Comparison of ENCODE assay signal across 8 cellular contexts in the genomic region with DNA sequence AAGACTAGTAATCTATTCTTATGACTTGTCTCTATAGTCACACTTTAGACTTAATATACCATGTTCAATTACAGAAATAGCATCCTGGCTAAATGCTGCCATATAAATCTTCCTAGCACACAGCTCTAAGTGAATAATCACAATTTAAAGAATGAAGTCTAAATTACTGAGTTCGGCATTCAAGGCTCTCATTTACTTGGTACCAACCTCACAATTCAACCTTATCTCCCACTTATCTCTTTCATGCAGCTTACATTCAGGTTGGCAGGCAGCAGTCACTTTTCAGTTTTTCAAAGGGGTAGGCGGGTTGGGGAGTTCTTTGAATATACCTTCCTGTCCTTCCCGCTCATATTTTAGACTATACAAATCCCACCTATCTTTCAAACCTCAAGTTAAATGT. TPM values are rescaled to one million over a fixed set of nuclear protein-coding genes. Genes with fewer than 3 reads are reported as not detected.
DNase-seq lines count a peak whose midpoint lies in the region; ATAC-seq, FAIRE-seq and TF ChIP-seq lines count a peak whose summit lies in the region.

No MANE protein-coding gene starts in this region.

- H3K4me3 ChIP-seq in A549: peak overlapping the region; percentile 80
- peak overlapping the region; percentile 96 for H3K4me3 ChIP-seq in HUES48 (ENCODE audit: low read depth, low read length)
- H3K4me3 ChIP-seq in brain microvascular endothelial cell (ENCODE audit: low read depth, low read length): peak overlapping the region; percentile 94
- H3K4me3 ChIP-seq in mononuclear cell (ENCODE audit: low read length): peak overlapping the region; percentile 73

- POLR2A ChIA-PET in A549 (lab: Yijun Ruan, JAX): no interaction called here

- H3K27ac ChIP-seq in A549 (peak overlapping the region in 1 of 2 experiments; percentile 99; a peak in 1 of 6 replicates), HUES48 (ENCODE audit: low read depth, low read length) (no peak overlapping the region), brain microvascular endothelial cell (no peak overlapping the region)

- H3K9ac ChIP-seq in HUES48 (ENCODE audit: low read depth, low read length): no peak overlapping the region

- TF ChIP-seq CTCF in A549 (IDR thresholded peaks at IDR 0.05) (no peak), brain microvascular endothelial cell (IDR thresholded peaks at IDR 0.05; ENCODE audit: low read depth, low read length, missing control alignments) (no peak)

- H3K4me1 ChIP-seq in A549 (peaks cover 16% of the 10 kb centered on the region; the same call in 2 of the 3 replicates), HUES48 (ENCODE audit: control insufficient read depth, insufficient read depth, low read length) (peaks cover 6% of the 10 kb centered on the region), mononuclear cell (ENCODE audit: insufficient read depth, low read length) (peaks cover 19% of the 10 kb centered on the region)

- no peak for TF ChIP-seq EP300 in A549 (IDR thresholded peaks at IDR 0.05)

- TF ChIP-seq POLR2A in A549 (IDR thresholded peaks at IDR 0.05; ENCODE audit: low read length): no peak

- CTCF ChIA-PET in A549 (lab: Yijun Ruan, JAX): interaction anchor here (0.6 to 2.4 kb wide), 2 partner anchors 9 to 1653 kb away, joined by 3 to 13 read pairs; no protein-coding TSS in a partner anchor

- H3K27me3 ChIP-seq in HUES48 (ENCODE audit: control insufficient read depth, insufficient read depth, low read length) (no peaks in the 10 kb centered on the region), brain microvascular endothelial cell (replicated peaks) (no peaks in the 10 kb centered on the region), mononuclear cell (ENCODE audit: insufficient read depth, low read length) (peaks cover 11% of the 10 kb centered on the region)

- H3K36me3 ChIP-seq in HUES48 (ENCODE audit: control insufficient read depth, insufficient read depth, low read length) (peaks cover 52% of the 10 kb centered on the region), brain microvascular endothelial cell (replicated peaks) (peaks cover 22% of the 10 kb centered on the region)

- no peak for FAIRE-seq in A549 (lab: Jason Lieb, UNC)

- in situ Hi-C loops in brain microvascular endothelial cell (cut with HindIII; ENCODE audit: low pct_ligation_motif_present, low sequenced_read_pairs): no loop called here

- H3K9me3 ChIP-seq in A549: no peaks in the 10 kb centered on the region
- H3K9me3 ChIP-seq in HUES48 (ENCODE audit: control insufficient read depth, insufficient read depth, low read length): no peaks in the 10 kb centered on the region
- no peaks in the 10 kb centered on the region for H3K9me3 ChIP-seq in mononuclear cell (ENCODE audit: low read depth, low read length)

- no peak for TF ChIP-seq RAD21 in A549 (conservative IDR thresholded peaks at IDR 0.05 in 1 of 2, IDR thresholded peaks at IDR 0.05 in 1 of 2)

- DNase-seq in A549 (ENCODE audit: low read depth in 1 of 2, low spot score in 1 of 2) (no peak), brain microvascular endothelial cell (no peak), Kasumi-1 (lab: John Stamatoyannopoulos, UW) (no peak), KG1 (lab: John Stamatoyannopoulos, UW) (no peak)

- ATAC-seq in A549 (no peak), GM19467 (IDR thresholded peaks at IDR 0.05; ENCODE audit: unreplicated experiment) (no peak), HG03045 (IDR thresholded peaks at IDR 0.05; ENCODE audit: unreplicated experiment) (no peak)

- 75% methylated on average over 3 of the region's 3 CpGs for WGBS in A549 (ENCODE audit: missing lambda C conversion rate)

- H3K4me2 ChIP-seq in A549: peak overlapping the region; percentile 86

TF ChIP-seq in A549, 52 proteins besides CTCF, POLR2A, EP300 and RAD21:
- TF ChIP-seq FOSB (CRISPR knock-in tag; IDR thresholded peaks at IDR 0.05): no peak
- TF ChIP-seq ZFP36 (IDR thresholded peaks at IDR 0.05; ENCODE audit: borderline replicate concordance, partially characterized antibody): no peak
- TF ChIP-seq CHD2 (IDR thresholded peaks at IDR 0.05; ENCODE audit: low read length, partially characterized antibody): no peak
- TF ChIP-seq TFCP2L1 (CRISPR knock-in tag; IDR thresholded peaks at IDR 0.05): no peak
TF ChIP-seq in A549: peak in this region for 0.

RNA-seq across cellular contexts. Expression of a gene that starts 1.5 kb away (rescaled TPM):
- polyA plus RNA-seq in A549 (2011; rRNA removed): 140 and 180 TPM in 2 replicates
- 39.7 and 40.3 TPM in 2 replicates for polyA plus RNA-seq in A549 (2012; cell fraction: cytosol; rRNA removed)
- polyA plus RNA-seq in A549 (2012; cell fraction: nucleus; rRNA removed): 13.1 and 20.4 TPM in 2 replicates
- polyA plus RNA-seq in A549 (2017; fragmentation: RNase III; extraction: RNeasy Plus Mini Kit Qiagen cat#74134 plus additional on column Dnase treatment): 103 to 107 TPM (median 106 TPM) in 3 replicates
- 59.2 and 62.3 TPM in 2 replicates for polyA minus RNA-seq in A549 (2011; rRNA and poly(A)+ RNA removed)
- 135 TPM for total RNA-seq in mononuclear cell
